In genomic region chr9:132143359-132143758, GRCh38 we compare ENCODE assay signal across 2 cellular contexts.
TF ChIP-seq lines count a peak whose summit lies in the region.

No MANE protein-coding gene starts in this region.

TF ChIP-seq in SK-N-SH, 30 proteins besides CTCF, POLR2A, EP300 and RAD21 (continued from another document):
- no peak for TF ChIP-seq IRF3 (IDR thresholded peaks at IDR 0.05; ENCODE audit: low read depth, low read length)
- TF ChIP-seq RFX5 (IDR thresholded peaks at IDR 0.05; ENCODE audit: low read length): no peak
- TF ChIP-seq MXI1 (IDR thresholded peaks at IDR 0.05; ENCODE audit: low read depth, low read length): no peak
- no peak for TF ChIP-seq SMC3 (IDR thresholded peaks at IDR 0.05; ENCODE audit: low read depth, low read length)
- no peak for TF ChIP-seq RXRA (IDR thresholded peaks at IDR 0.05; ENCODE audit: borderline replicate concordance, low read depth)
- no peak for TF ChIP-seq CHD2 (IDR thresholded peaks at IDR 0.05; ENCODE audit: low read length, partially characterized antibody)

TF ChIP-seq in H1, 55 proteins besides CTCF, POLR2A, EP300 and RAD21 (continued from another document):
- TF ChIP-seq RNF2 (IDR thresholded peaks at IDR 0.05; ENCODE audit: borderline replicate concordance, low read depth, low read length, missing control alignments, poor library complexity, severe bottlenecking) (no peak), NANOG (IDR thresholded peaks at IDR 0.05; ENCODE audit: insufficient read depth, low read depth, low read length, poor library complexity, severe bottlenecking) (no peak), BCL11A (IDR thresholded peaks at IDR 0.05; ENCODE audit: low read depth in 2 of 2, low read length in 2 of 2) (no peak), MAFK (IDR thresholded peaks at IDR 0.05; ENCODE audit: low read depth, low read length) (no peak), SIRT6 (IDR thresholded peaks at IDR 0.05; ENCODE audit: low read length) (no peak), BRCA1 (IDR thresholded peaks at IDR 0.05; ENCODE audit: low read depth, low read length) (no peak), TBP (IDR thresholded peaks at IDR 0.05; ENCODE audit: low read depth, low read length) (no peak), KDM5A (IDR thresholded peaks at IDR 0.05; ENCODE audit: low read length) (no peak), TCF12 (IDR thresholded peaks at IDR 0.05; ENCODE audit: low read depth, low read length) (no peak), RFX5 (IDR thresholded peaks at IDR 0.05; ENCODE audit: borderline replicate concordance, low read depth, low read length) (no peak), KDM1A (IDR thresholded peaks at IDR 0.05; ENCODE audit: borderline replicate concordance, low read length) (no peak), TAF1 (IDR thresholded peaks at IDR 0.05; ENCODE audit: low read depth, low read length) (no peak), E2F6 (IDR thresholded peaks at IDR 0.05) (no peak), CBX8 (IDR thresholded peaks at IDR 0.05; ENCODE audit: borderline replicate concordance, low read depth, low read length) (no peak), TEAD4 (IDR thresholded peaks at IDR 0.05; ENCODE audit: low read depth, low read length) (no peak), YY1 (IDR thresholded peaks at IDR 0.05; ENCODE audit: low read depth, low read length) (no peak), SRF (IDR thresholded peaks at IDR 0.05; ENCODE audit: low read depth, low read length) (no peak)
